ENCODE assay signal across 15 cellular contexts in the genomic region with DNA sequence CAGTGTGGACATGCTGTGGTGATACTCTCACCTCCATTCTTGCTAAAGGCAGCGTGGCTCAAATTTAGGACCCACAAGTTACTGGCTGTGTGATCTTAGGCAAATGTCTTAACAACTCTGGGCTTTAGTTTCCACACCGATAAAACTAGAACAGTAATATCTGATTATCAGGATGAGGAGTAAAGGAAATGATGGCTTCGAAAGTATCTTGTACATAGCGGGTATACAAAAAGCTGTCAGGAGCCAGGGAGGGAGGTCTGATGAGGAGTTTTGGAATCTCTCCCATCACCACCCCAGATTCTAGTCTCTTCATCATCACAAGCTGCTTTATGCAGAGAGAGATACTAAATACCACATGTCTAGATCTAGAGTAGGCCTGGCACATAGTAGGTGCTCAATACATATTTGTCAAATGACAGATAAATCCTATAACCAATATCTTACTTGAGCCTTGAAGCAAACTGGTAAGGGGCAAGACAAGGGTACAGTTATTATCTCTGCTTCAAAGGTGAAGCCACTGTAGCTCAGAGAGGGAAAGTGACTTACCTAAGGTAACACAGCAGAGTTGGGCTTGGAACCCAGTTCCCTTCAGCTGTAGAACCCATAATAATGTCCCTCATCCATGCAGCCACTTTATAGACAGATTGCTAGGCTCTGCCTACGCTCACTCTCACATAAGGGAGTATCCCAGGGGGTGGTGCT. TPM values are rescaled to one million over a fixed set of nuclear protein-coding genes. Genes with fewer than 3 reads are reported as not detected.
DNase-seq lines count a peak whose midpoint lies in the region; ATAC-seq, FAIRE-seq and TF ChIP-seq lines count a peak whose summit lies in the region.
"Had no signal": no experiment of that assay in that cellular context is flagged by ENCODE, and none has a peak within 500 bp of the region (broad histone marks: within the 10 kb centered on the region; RNA-seq: fewer than 3 reads in every experiment).

No MANE protein-coding gene starts in this region.

- no peaks in the 10 kb centered on the region for H4K20me1 ChIP-seq in PC-9 (ENCODE audit: insufficient read depth)

- no peak for TF ChIP-seq CTCF in natural killer cell (IDR thresholded peaks at IDR 0.05)
- TF ChIP-seq CTCF in PC-9 (conservative IDR thresholded peaks at IDR 0.05): no peak
- no peak for TF ChIP-seq CTCF in Calu3 (IDR thresholded peaks at IDR 0.05; ENCODE audit: unreplicated experiment)

- no peaks in the 10 kb centered on the region for H3K36me3 ChIP-seq in CD4-positive, CD25-positive, alpha-beta regulatory T cell (ENCODE audit: control insufficient read depth, insufficient read depth, low read length)
- H3K36me3 ChIP-seq in PC-9 (ENCODE audit: low read depth): no peaks in the 10 kb centered on the region
- H3K36me3 ChIP-seq: HAP-1, Peyer's patch had no signal

- peaks cover 7 to 21% (median 16%) of the 10 kb centered on the region in 4 donors for H3K4me1 Mint-ChIP-seq in CD4-positive, CD25-positive, alpha-beta regulatory T cell
- H3K4me1 Mint-ChIP-seq in T-helper 17 cell (peaks cover 19% of the 10 kb centered on the region), natural killer cell (peaks cover 13 to 26% of the 10 kb centered on the region in 2 donors), Calu3 (ENCODE audit: low read depth, unreplicated experiment) (peaks cover 7% of the 10 kb centered on the region)

- no peaks in the 10 kb centered on the region for H3K27me3 ChIP-seq in CD4-positive, CD25-positive, alpha-beta regulatory T cell (ENCODE audit: control insufficient read depth, insufficient read depth, low read length)
- no peaks in the 10 kb centered on the region for H3K27me3 ChIP-seq in PC-9 (ENCODE audit: insufficient read depth, low read depth)
- H3K27me3 ChIP-seq: Peyer's patch had no signal

- intact Hi-C loops in natural killer cell (cut with micrococcal nuclease): loop anchor here (1.0 kb wide), 2 partner anchors 15 to 19 kb away; no protein-coding TSS in a partner anchor
- intact Hi-C loops in PC-9 (cut with micrococcal nuclease; ENCODE audit: unreplicated experiment): no loop called here
- intact Hi-C loops in Calu3 (cut with micrococcal nuclease; ENCODE audit: unreplicated experiment): no loop called here

- H3K27me3 Mint-ChIP-seq in CD4-positive, CD25-positive, alpha-beta regulatory T cell: no peaks in the 10 kb centered on the region
- H3K27me3 Mint-ChIP-seq in T-helper 17 cell (no peaks in the 10 kb centered on the region), natural killer cell (ENCODE audit: low read depth in 2 of 2) (no peaks in the 10 kb centered on the region), Calu3 (ENCODE audit: unreplicated experiment) (no peaks in the 10 kb centered on the region)
- H3K27me3 Mint-ChIP-seq: IgD-negative memory B cell had no signal

- no peak overlapping the region for H3K4me2 ChIP-seq in PC-9
- H3K4me2 ChIP-seq: A549 had no signal

- no TSS peak for BruUV-seq in PC-9 (replicated peaks; lab: Mats Ljungman, UMichigan)
- no TSS peak for BruUV-seq in Calu3 (replicated peaks; lab: Mats Ljungman, UMichigan)

- no peaks in the 10 kb centered on the region for H3K79me2 ChIP-seq in PC-9 (ENCODE audit: low read depth)

- no peak for TF ChIP-seq POLR2A in GM12892 (IDR thresholded peaks at IDR 0.05; ENCODE audit: low read depth, low read length)

- CTCF ChIA-PET in PC-9 (lab: Charles Lee) (no interaction called here), Calu3 (lab: Charles Lee) (no interaction called here)

- H3K9me3 Mint-ChIP-seq in CD4-positive, CD25-positive, alpha-beta regulatory T cell: no peaks in the 10 kb centered on the region
- no peaks in the 10 kb centered on the region for H3K9me3 Mint-ChIP-seq in natural killer cell
- H3K9me3 Mint-ChIP-seq in Calu3 (ENCODE audit: low read depth, unreplicated experiment): no peaks in the 10 kb centered on the region
- H3K9me3 Mint-ChIP-seq: CD14-positive monocyte, IgD-negative memory B cell had no signal

- no peaks in the 10 kb centered on the region for H3K4me1 ChIP-seq in CD4-positive, CD25-positive, alpha-beta regulatory T cell (ENCODE audit: control insufficient read depth, insufficient read depth, low read length, poor library complexity, severe bottlenecking)
- H3K4me1 ChIP-seq in PC-9 (replicated peaks; ENCODE audit: insufficient read depth): no peaks in the 10 kb centered on the region
- H3K4me1 ChIP-seq: A549, HAP-1 had no signal

- FAIRE-seq in GM12892 (lab: Jason Lieb, UNC): peak; percentile 17
- FAIRE-seq: A549 had no signal

- no peaks in the 10 kb centered on the region for H3K36me3 Mint-ChIP-seq in CD4-positive, CD25-positive, alpha-beta regulatory T cell
- H3K36me3 Mint-ChIP-seq in T-helper 17 cell (ENCODE audit: low read depth) (no peaks in the 10 kb centered on the region), natural killer cell (no peaks in the 10 kb centered on the region), Calu3 (ENCODE audit: insufficient read depth, unreplicated experiment) (no peaks in the 10 kb centered on the region)
- H3K36me3 Mint-ChIP-seq: CD14-positive monocyte, IgD-negative memory B cell had no signal

- H3K9me2 ChIP-seq in PC-9 (ENCODE audit: insufficient read depth): no peaks in the 10 kb centered on the region

- ATAC-seq in CD4-positive, CD25-positive, alpha-beta regulatory T cell (ENCODE audit: low read depth in 2 of 2): no peak
- ATAC-seq in T-helper 17 cell (no peak), natural killer cell (no peak), HG02973 (IDR thresholded peaks at IDR 0.05; ENCODE audit: unreplicated experiment) (no peak)

- peak overlapping the region in 2 of 3 donors; percentile 64 to 67 for H3K27ac Mint-ChIP-seq in CD4-positive, CD25-positive, alpha-beta regulatory T cell
- H3K27ac Mint-ChIP-seq in T-helper 17 cell (peak overlapping the region; percentile 16), natural killer cell (peak overlapping the region; percentile 76 to 80), Calu3 (ENCODE audit: unreplicated experiment) (no peak overlapping the region)

- no peak overlapping the region for H3K27ac ChIP-seq in CD4-positive, CD25-positive, alpha-beta regulatory T cell (ENCODE audit: insufficient read depth, low read length, poor library complexity, severe bottlenecking)
- no peak overlapping the region for H3K27ac ChIP-seq in PC-9
- H3K27ac ChIP-seq: A549, Peyer's patch had no signal

- no peaks in the 10 kb centered on the region for H3F3A ChIP-seq in PC-9 (ENCODE audit: insufficient read depth, low read depth)

- H3K9me3 ChIP-seq in CD4-positive, CD25-positive, alpha-beta regulatory T cell (ENCODE audit: control insufficient read depth in 2 of 2, low read length in 2 of 2): no peaks in the 10 kb centered on the region
- no peaks in the 10 kb centered on the region for H3K9me3 ChIP-seq in T-helper 17 cell (ENCODE audit: control insufficient read depth, low read length, poor library complexity, severe bottlenecking)
- H3K9me3 ChIP-seq in PC-9 (ENCODE audit: insufficient read depth, low read depth): no peaks in the 10 kb centered on the region
- H3K9me3 ChIP-seq: A549, HAP-1, Peyer's patch had no signal

- H3K4me3 ChIP-seq in CD4-positive, CD25-positive, alpha-beta regulatory T cell (ENCODE audit: low read depth, low read length): no peak overlapping the region
- H3K4me3 ChIP-seq in PC-9: no peak overlapping the region
- H3K4me3 ChIP-seq: A549, HAP-1, Peyer's patch had no signal

- no peak overlapping the region for H3K4me3 Mint-ChIP-seq in CD4-positive, CD25-positive, alpha-beta regulatory T cell
- H3K4me3 Mint-ChIP-seq in T-helper 17 cell: no peak overlapping the region
- H3K4me3 Mint-ChIP-seq in natural killer cell: no peak overlapping the region
- H3K4me3 Mint-ChIP-seq in Calu3 (ENCODE audit: low read depth, unreplicated experiment): no peak overlapping the region
- H3K4me3 Mint-ChIP-seq: CD14-positive monocyte had no signal

- no peak for DNase-seq in CD4-positive, CD25-positive, alpha-beta regulatory T cell
- no peak for DNase-seq in GM12892 (ENCODE audit: insufficient read length)
- DNase-seq in T-helper 17 cell: no peak
- no peak for DNase-seq in natural killer cell
- no peak for DNase-seq in PC-9
- no peak for DNase-seq in Calu3
- DNase-seq in amniotic stem cell (lab: John Stamatoyannopoulos, UW): no peak
- DNase-seq: NCI-H345 had no signal

- H2AFZ ChIP-seq in PC-9: no peak overlapping the region

- POLR2A ChIA-PET in PC-9 (lab: Charles Lee; ENCODE audit: unreplicated experiment): no interaction called here

RNA-seq across cellular contexts. Expression of a gene that starts 9.5 kb away (rescaled TPM):
- 0.15 TPM for total RNA-seq in CD4-positive, CD25-positive, alpha-beta regulatory T cell
- polyA plus RNA-seq in CD4-positive, CD25-positive, alpha-beta regulatory T cell: under 1 TPM; 0.20 to 0.87 (median 0.33) TPM
- 43.6 TPM for polyA plus RNA-seq in GM12892 (2012; ENCODE audit: missing spikeins)
- total RNA-seq in T-helper 17 cell (10 to 100 TPM in 1 of 2 donors, 1 to 10 TPM in 1; 3.3 to 12.6 TPM), natural killer cell (100 to 1,000 TPM; 353 to 452 (median 362) TPM), PC-9 (2021) (not detected in 2 replicates), Calu3 (2022) (not detected in 2 replicates)
- total RNA-seq: Daoy had no signal
- polyA plus RNA-seq: A549 had no signal

RNA-seq across cellular contexts. Expression of a gene that starts 27.5 kb away (rescaled TPM):
- total RNA-seq in CD4-positive, CD25-positive, alpha-beta regulatory T cell: 49.7 TPM
- 100 to 1,000 TPM; 152 to 199 (median 181) TPM for polyA plus RNA-seq in CD4-positive, CD25-positive, alpha-beta regulatory T cell
- 51.1 TPM for polyA plus RNA-seq in GM12892 (2012; ENCODE audit: missing spikeins)
- total RNA-seq in T-helper 17 cell: 10 to 100 TPM; 25.7 to 26.4 TPM
- 10 to 100 TPM; 26.7 to 36.0 (median 34.8) TPM for total RNA-seq in natural killer cell
- total RNA-seq in PC-9 (2021): 8.6 and 16.4 TPM in 2 replicates
- 426 and 1,520 TPM in 2 replicates for total RNA-seq in Calu3 (2022)

RNA-seq across cellular contexts. Expression of a gene that starts 40.6 kb away (rescaled TPM):
- 26.2 TPM for total RNA-seq in CD4-positive, CD25-positive, alpha-beta regulatory T cell
- polyA plus RNA-seq in CD4-positive, CD25-positive, alpha-beta regulatory T cell: 1 to 10 TPM in 1 of 4 donors, under 1 TPM in 3; 0.07 to 1.4 (median 0.50) TPM
- polyA plus RNA-seq in GM12892 (2012; ENCODE audit: missing spikeins): 2.8 TPM
- total RNA-seq in T-helper 17 cell (10 to 100 TPM; 15.9 to 18.7 TPM), natural killer cell (10 to 100 TPM; 39.6 to 67.0 (median 47.0) TPM), PC-9 (2021) (45.9 and 48.8 TPM in 2 replicates), Calu3 (2022) (20.8 and 21.5 TPM in 2 replicates)

Comparison
In these comparisons a context has a peak if more than half of its experiments do, and no peak if none do; other contexts are left out.
1. RNA of a gene that starts 9.5 kb away (total RNA-seq): 353 to 452 TPM in natural killer cell; 3.3 to 12.6 TPM in T-helper 17 cell, 0.15 TPM in CD4-positive, CD25-positive, alpha-beta regulatory T cell (single experiment), not detected in PC-9 and not detected in Calu3; every median in the first group is over 10 times any median in the second.